Comparison of ENCODE assay signal across 9 cellular contexts in the genomic region with DNA sequence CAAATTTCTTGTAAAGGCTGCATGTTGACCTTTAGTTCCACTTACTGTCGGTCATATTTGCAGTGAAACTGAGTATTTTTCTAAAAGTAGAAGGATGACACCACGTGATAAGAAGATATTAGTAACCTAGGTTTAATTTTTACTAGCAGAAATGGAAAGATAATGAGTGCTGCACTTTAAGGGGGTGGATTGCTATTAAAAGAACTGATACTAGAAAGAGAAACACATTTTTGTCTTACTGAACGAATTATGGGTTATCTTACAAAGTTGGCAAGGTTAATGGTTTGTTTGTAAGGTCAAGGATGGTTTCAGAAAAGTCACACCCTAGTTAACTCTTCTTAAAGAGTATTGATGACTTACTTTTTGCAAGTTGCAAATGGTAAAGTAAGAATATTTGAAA. TPM values are rescaled to one million over a fixed set of nuclear protein-coding genes. Genes with fewer than 3 reads are reported as not detected.
DNase-seq lines count a peak whose midpoint lies in the region; ATAC-seq, FAIRE-seq and TF ChIP-seq lines count a peak whose summit lies in the region.
"Had no signal": no experiment of that assay in that cellular context is flagged by ENCODE, and none has a peak within 500 bp of the region (broad histone marks: within the 10 kb centered on the region; RNA-seq: fewer than 3 reads in every experiment).

No MANE protein-coding gene starts in this region.

- CTCF ChIA-PET in GM12878 (lab: Yijun Ruan, JAX): interaction anchor here (0.6 to 7.7 kb wide), 4 partner anchors 10 to 215 kb away, joined by 3 to 77 read pairs (median 7); no protein-coding TSS in a partner anchor

- ATAC-seq in CD4-positive, CD25-positive, alpha-beta regulatory T cell (ENCODE audit: low read depth in 2 of 2): no peak
- peak; percentile 12 for ATAC-seq in GM19025 (IDR thresholded peaks at IDR 0.05; ENCODE audit: low read depth, unreplicated experiment)
- ATAC-seq in HG03045 (IDR thresholded peaks at IDR 0.05; ENCODE audit: unreplicated experiment): peak; percentile 25
- peak; percentile 3 for ATAC-seq in GM12878
- ATAC-seq: upper lobe of right lung had no signal

- H3K4me2 ChIP-seq in GM12878 (ENCODE audit: control insufficient read depth, insufficient read depth): peak overlapping the region; percentile 94

- peak in 1 of 2 experiments; percentile 64; a peak in 2 of 4 replicates for TF ChIP-seq EP300 in GM12878 (IDR thresholded peaks at IDR 0.05; ENCODE audit: borderline replicate concordance in 1 of 2, control insufficient read depth in 1 of 2, low read depth in 2 of 2, low read length in 2 of 2)

- H3K9ac ChIP-seq in GM12878 (ENCODE audit: control insufficient read depth, insufficient read depth, low read length): no peak overlapping the region

- H3K27ac ChIP-seq in CD4-positive, CD25-positive, alpha-beta regulatory T cell (ENCODE audit: insufficient read depth, low read length, poor library complexity, severe bottlenecking): no peak overlapping the region
- H3K27ac ChIP-seq in GM12878 (ENCODE audit: control insufficient read depth, insufficient read depth): 0 out of 2 replicates have a peak overlapping the region, but pooled peaks have one; percentile 33
- no peak overlapping the region for H3K27ac ChIP-seq in right atrium auricular region
- H3K27ac ChIP-seq in testis: no peak overlapping the region
- H3K27ac ChIP-seq: upper lobe of right lung had no signal

- H3K4me1 ChIP-seq in CD4-positive, CD25-positive, alpha-beta regulatory T cell (ENCODE audit: control insufficient read depth, insufficient read depth, low read length, poor library complexity, severe bottlenecking): peaks cover 22% of the 10 kb centered on the region
- H3K4me1 ChIP-seq in GM12878 (ENCODE audit: control insufficient read depth, insufficient read depth, low read length) (peaks cover 3% of the 10 kb centered on the region; the same call in 1 of the 2 replicates), right atrium auricular region (peaks cover 0 to 35% of the 10 kb centered on the region in 2 donors), testis (peaks cover 27% of the 10 kb centered on the region)

- H3K9me3 ChIP-seq in CD4-positive, CD25-positive, alpha-beta regulatory T cell (ENCODE audit: control insufficient read depth in 2 of 2, low read length in 2 of 2): no peaks in the 10 kb centered on the region
- no peaks in the 10 kb centered on the region; the same call in 2 of the 3 replicates for H3K9me3 ChIP-seq in GM12878 (replicated peaks; ENCODE audit: control insufficient read depth, insufficient read depth, low read length)
- H3K9me3 ChIP-seq in right atrium auricular region: no peaks in the 10 kb centered on the region
- no peaks in the 10 kb centered on the region for H3K9me3 ChIP-seq in testis
- H3K9me3 ChIP-seq: upper lobe of right lung had no signal

- peaks cover 0 to 2% (median 0%) of the 10 kb centered on the region in 7 donors for H3K9me3 Mint-ChIP-seq in CD4-positive, CD25-positive, alpha-beta regulatory T cell

- H3K36me3 ChIP-seq in CD4-positive, CD25-positive, alpha-beta regulatory T cell (ENCODE audit: control insufficient read depth, insufficient read depth, low read length): no peaks in the 10 kb centered on the region
- H3K36me3 ChIP-seq in GM12878 (ENCODE audit: control insufficient read depth in 2 of 2, insufficient read depth in 2 of 2, low read length in 1 of 2) (no peaks in the 10 kb centered on the region), right atrium auricular region (no peaks in the 10 kb centered on the region), testis (ENCODE audit: low read depth, missing control alignments) (no peaks in the 10 kb centered on the region)
- H3K36me3 ChIP-seq: upper lobe of right lung had no signal

- peaks cover 18 to 49% (median 21%) of the 10 kb centered on the region in 4 donors for H3K4me1 Mint-ChIP-seq in CD4-positive, CD25-positive, alpha-beta regulatory T cell

- no peak overlapping the region for H3K27ac Mint-ChIP-seq in CD4-positive, CD25-positive, alpha-beta regulatory T cell

- no peak for TF ChIP-seq RAD21 in GM12878 (IDR thresholded peaks at IDR 0.05; ENCODE audit: insufficient read depth, low read depth, low read length)

- peaks cover 59% of the 10 kb centered on the region for H3K79me2 ChIP-seq in GM12878 (ENCODE audit: control insufficient read depth, insufficient read depth, low read length)

- WGBS in GM12878 (ENCODE audit: insufficient coverage, insufficient replicate concordance, low lambda C conversion rate, missing lambda C conversion rate): 1% methylated on average over 3 of the region's 3 CpGs
- 14 to 21% methylated on average over 3 of the region's 3 CpGs for WGBS in testis, 2 donors

- H3K4me3 ChIP-seq in CD4-positive, CD25-positive, alpha-beta regulatory T cell (ENCODE audit: low read depth, low read length): peak overlapping the region; percentile 0
- H3K4me3 ChIP-seq in GM12878: peak overlapping the region; percentile 65
- no peak overlapping the region for H3K4me3 ChIP-seq in right atrium auricular region
- no peak overlapping the region for H3K4me3 ChIP-seq in testis

- no peaks in the 10 kb centered on the region for H3K27me3 Mint-ChIP-seq in CD4-positive, CD25-positive, alpha-beta regulatory T cell

- TF ChIP-seq POLR2A in GM12878 (IDR thresholded peaks at IDR 0.05; ENCODE audit: low read depth, low read length): no peak
- TF ChIP-seq POLR2A in testis (IDR thresholded peaks at IDR 0.05): no peak

- SMC1A ChIA-PET in GM12878 (lab: Charles Lee; ENCODE audit: uncharacterized antibody, unreplicated experiment): interaction anchor here (0.9 to 9.1 kb wide), 3 partner anchors 11 to 301 kb away, joined by 3 to 64 read pairs (median 5); partner anchors contain the start of gene NUDT12

- no peak for TF ChIP-seq CTCF in GM12878 (IDR thresholded peaks at IDR 0.05 in 2 of 3, conservative IDR thresholded peaks at IDR 0.05 in 1 of 3; ENCODE audit: control insufficient read depth in 2 of 3, extremely low read depth in 1 of 3, insufficient read depth in 1 of 3, low read depth in 3 of 3, low read length in 3 of 3)
- TF ChIP-seq CTCF in right atrium auricular region (IDR thresholded peaks at IDR 0.05): no peak
- no peak for TF ChIP-seq CTCF in testis (IDR thresholded peaks at IDR 0.05)

- H2AFZ ChIP-seq in GM12878 (ENCODE audit: control insufficient read depth, low read depth, low read length): no peak overlapping the region

- TSS peak; percentile 63 for BruUV-seq in GM12878 (replicated peaks; lab: Mats Ljungman, UMichigan)

- H3K27me3 ChIP-seq in CD4-positive, CD25-positive, alpha-beta regulatory T cell (ENCODE audit: control insufficient read depth, insufficient read depth, low read length): peaks cover under 1% of the 10 kb centered on the region
- no peaks in the 10 kb centered on the region for H3K27me3 ChIP-seq in GM12878 (replicated peaks in 1 of 2; ENCODE audit: control insufficient read depth in 2 of 2, insufficient read depth in 2 of 2, low read length in 1 of 2)
- H3K27me3 ChIP-seq in right atrium auricular region: no peaks in the 10 kb centered on the region
- no peaks in the 10 kb centered on the region for H3K27me3 ChIP-seq in testis
- H3K27me3 ChIP-seq: upper lobe of right lung had no signal

- in situ Hi-C loops in GM12878 (cut with MboI): no loop called here

- peak overlapping the region; percentile 15 to 95 (median 57) for H3K4me3 Mint-ChIP-seq in CD4-positive, CD25-positive, alpha-beta regulatory T cell

- FAIRE-seq in GM12878 (lab: Jason Lieb, UNC): peak; percentile 75

- intact Hi-C loops in GM12878 (cut with micrococcal nuclease; ENCODE audit: unreplicated experiment) (no loop called here), testis (cut with DNase I; ENCODE audit: low total_unique reads) (no loop called here)

- no peaks in the 10 kb centered on the region for H3K36me3 Mint-ChIP-seq in CD4-positive, CD25-positive, alpha-beta regulatory T cell

- POLR2A ChIA-PET in GM12878 (lab: Charles Lee): interaction anchor here (1.3 kb wide), 1 partner anchor 11 kb away, joined by 6 read pairs; no protein-coding TSS in a partner anchor

- H4K20me1 ChIP-seq in GM12878 (ENCODE audit: control insufficient read depth, insufficient read depth): no peaks in the 10 kb centered on the region

- RAD21 ChIA-PET in GM12878 (lab: Charles Lee; ENCODE audit: unreplicated experiment): interaction anchor here (1.5 to 4.8 kb wide), 2 partner anchors 10 to 665 kb away, joined by 3 to 34 read pairs; no protein-coding TSS in a partner anchor

- DNase-seq in CD4-positive, CD25-positive, alpha-beta regulatory T cell: peak in 1 of 3 donors; percentile 18
- DNase-seq in GM12878 (ENCODE audit: low read depth, low spot score): peak; percentile 53
- no peak for DNase-seq in GF-D8 (lab: John Stamatoyannopoulos, UW)
- DNase-seq in dedifferentiated amniotic fluid mesenchymal stem cell (ENCODE audit: extremely low spot score): no peak
- no peak for DNase-seq in right atrium auricular region (ENCODE audit: low spot score)
- DNase-seq in testis: no peak
- DNase-seq: upper lobe of right lung had no signal

RNA-seq across cellular contexts. Expression of gene MACIR, which starts 2.4 kb away (rescaled TPM):
- total RNA-seq in CD4-positive, CD25-positive, alpha-beta regulatory T cell: 2.7 TPM
- polyA plus RNA-seq in CD4-positive, CD25-positive, alpha-beta regulatory T cell: 1 to 10 TPM; 4.1 to 4.8 (median 4.6) TPM
- 7.2 and 7.3 TPM in 2 replicates for total RNA-seq in GM12878 (2013; cell fraction: nucleolus; rRNA removed)
- total RNA-seq in GM12878 (2014; rRNA removed) (9.4 and 9.9 TPM in 2 replicates), GM12878 (2014; rRNA removed; fragmentation: Illumina TruSeq; extraction: Trizol) (10.2 and 10.6 TPM in 2 replicates), GM12878 (2021) (11.0 and 11.1 TPM in 2 replicates), right atrium auricular region (1 to 10 TPM; 3.8 to 4.8 TPM), testis (10 to 100 TPM; 18.4 to 21.6 TPM)
- polyA plus RNA-seq in GM12878 (2011; ENCODE audit: low read depth): 3.4 TPM
- polyA plus RNA-seq in GM12878 (2011; rRNA removed) (11.3 and 12.3 TPM in 2 replicates), GM12878 (2014; fragmentation: Illumina TruSeq; extraction: Trizol) (11.1 and 11.2 TPM in 2 replicates), GM12878 (2014; fragmentation: Nextera tagmentation; extraction: Ambion mirVana) (1 to 10 TPM; 2.1 to 3.8 TPM), GM12878 (2014; rRNA removed) (8.5 and 9.2 TPM in 2 replicates), GM12878 (2016; fragmentation: Nextera tagmentation; extraction: Ambion mirVana) (10 to 100 TPM; 15.5 to 16.1 TPM), testis (ENCODE audit: insufficient read depth, low read depth, low replicate concordance) (12.8 TPM)
- polyA plus RNA-seq in GM12878 (2011; cell fraction: cytosol; rRNA removed): 6.1 and 6.3 TPM in 2 replicates
- polyA plus RNA-seq in GM12878 (2011; cell fraction: nucleus; rRNA removed): 7.3 and 9.6 TPM in 2 replicates
- polyA plus RNA-seq in GM12878 (2012): 5.0 and 6.3 TPM in 2 replicates
- polyA minus RNA-seq in GM12878 (2011; rRNA and poly(A)+ RNA removed): 9.7 and 11.3 TPM in 2 replicates
- polyA minus RNA-seq in GM12878 (2011; cell fraction: cytosol; rRNA and poly(A)+ RNA removed): 4.3 and 4.4 TPM in 2 replicates
- polyA minus RNA-seq in GM12878 (2011; cell fraction: nucleus; rRNA and poly(A)+ RNA removed): 3.9 and 7.2 TPM in 2 replicates

Comparison
In these comparisons a context has a peak if more than half of its experiments do, and no peak if none do; other contexts are left out.
1. ATAC-seq: peak in GM19025 (single experiment), HG03045 (single experiment) and GM12878 (single experiment); none in CD4-positive, CD25-positive, alpha-beta regulatory T cell (0 of 2).
2. H3K4me3 ChIP-seq: peak in CD4-positive, CD25-positive, alpha-beta regulatory T cell (single experiment) and GM12878 (single experiment); none in right atrium auricular region (0 of 2) and testis (0 of 2).